2 cellular contexts compared by ENCODE assay signal in the genomic region with DNA sequence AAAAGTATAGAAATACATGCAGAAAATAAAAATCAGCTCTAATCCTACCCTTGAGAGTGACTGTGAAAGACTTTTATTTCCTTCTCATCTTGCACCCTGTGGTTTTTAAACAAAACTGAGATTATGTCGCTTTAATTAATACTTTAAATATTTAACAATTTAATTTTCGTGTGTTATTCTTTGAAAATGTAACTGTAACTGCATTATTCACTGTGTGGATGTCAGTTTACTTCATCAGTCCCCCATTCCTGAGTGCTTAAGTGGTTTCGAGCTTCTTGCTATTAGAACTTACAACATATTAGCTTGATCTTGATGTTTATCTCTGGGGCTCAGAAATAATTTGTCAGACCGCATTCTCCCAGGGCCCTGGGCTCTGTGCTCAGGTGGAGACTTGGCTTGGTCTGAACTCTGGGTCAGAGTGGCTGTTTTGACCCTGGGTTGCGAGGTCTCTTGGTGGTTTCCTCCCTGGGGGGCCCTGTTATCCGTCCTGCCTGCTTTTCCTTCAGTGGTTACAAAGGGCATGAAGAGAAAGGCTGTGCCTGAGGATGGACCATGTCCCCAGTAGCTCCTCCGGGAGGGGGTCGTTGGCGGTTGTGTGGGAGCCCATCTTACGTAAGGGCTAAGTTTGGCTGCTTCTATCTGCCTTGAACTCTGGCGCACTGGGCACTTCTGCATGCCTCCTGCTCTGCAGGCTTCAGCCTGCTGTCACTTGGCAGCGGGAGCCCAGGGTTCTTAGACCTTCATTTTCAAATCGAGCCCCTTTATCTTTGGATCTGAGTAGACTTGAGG.
TF ChIP-seq lines count a peak whose summit lies in the region.

No MANE protein-coding gene starts in this region.

TF ChIP-seq in SK-N-SH treated with all-trans-retinoic acid at 6 μM for 48 hours, 23 proteins besides CTCF, POLR2A, EP300 and RAD21 (continued from another document):
- peak; percentile 93 for TF ChIP-seq ISL1 (CRISPR knock-in tag; IDR thresholded peaks at IDR 0.05)

TF ChIP-seq in SK-N-SH, 30 proteins besides CTCF, POLR2A, EP300 and RAD21 (continued from another document):
- TF ChIP-seq, protein P1, sequence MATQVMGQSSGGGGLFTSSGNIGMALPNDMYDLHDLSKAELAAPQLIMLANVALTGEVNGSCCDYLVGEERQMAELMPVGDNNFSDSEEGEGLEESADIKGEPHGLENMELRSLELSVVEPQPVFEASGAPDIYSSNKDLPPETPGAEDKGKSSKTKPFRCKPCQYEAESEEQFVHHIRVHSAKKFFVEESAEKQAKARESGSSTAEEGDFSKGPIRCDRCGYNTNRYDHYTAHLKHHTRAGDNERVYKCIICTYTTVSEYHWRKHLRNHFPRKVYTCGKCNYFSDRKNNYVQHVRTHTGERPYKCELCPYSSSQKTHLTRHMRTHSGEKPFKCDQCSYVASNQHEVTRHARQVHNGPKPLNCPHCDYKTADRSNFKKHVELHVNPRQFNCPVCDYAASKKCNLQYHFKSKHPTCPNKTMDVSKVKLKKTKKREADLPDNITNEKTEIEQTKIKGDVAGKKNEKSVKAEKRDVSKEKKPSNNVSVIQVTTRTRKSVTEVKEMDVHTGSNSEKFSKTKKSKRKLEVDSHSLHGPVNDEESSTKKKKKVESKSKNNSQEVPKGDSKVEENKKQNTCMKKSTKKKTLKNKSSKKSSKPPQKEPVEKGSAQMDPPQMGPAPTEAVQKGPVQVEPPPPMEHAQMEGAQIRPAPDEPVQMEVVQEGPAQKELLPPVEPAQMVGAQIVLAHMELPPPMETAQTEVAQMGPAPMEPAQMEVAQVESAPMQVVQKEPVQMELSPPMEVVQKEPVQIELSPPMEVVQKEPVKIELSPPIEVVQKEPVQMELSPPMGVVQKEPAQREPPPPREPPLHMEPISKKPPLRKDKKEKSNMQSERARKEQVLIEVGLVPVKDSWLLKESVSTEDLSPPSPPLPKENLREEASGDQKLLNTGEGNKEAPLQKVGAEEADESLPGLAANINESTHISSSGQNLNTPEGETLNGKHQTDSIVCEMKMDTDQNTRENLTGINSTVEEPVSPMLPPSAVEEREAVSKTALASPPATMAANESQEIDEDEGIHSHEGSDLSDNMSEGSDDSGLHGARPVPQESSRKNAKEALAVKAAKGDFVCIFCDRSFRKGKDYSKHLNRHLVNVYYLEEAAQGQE (IDR thresholded peaks at IDR 0.05; ENCODE audit: low read depth, low read length), result no peak
- TF ChIP-seq FOXJ3 (CRISPR knock-in tag; IDR thresholded peaks at IDR 0.05) (no peak), FOSL2 (IDR thresholded peaks at IDR 0.05; ENCODE audit: borderline replicate concordance, low read depth) (no peak), GATA2 (CRISPR knock-in tag; IDR thresholded peaks at IDR 0.05) (no peak), JUND (IDR thresholded peaks at IDR 0.05) (no peak), SIN3A (IDR thresholded peaks at IDR 0.05; ENCODE audit: borderline replicate concordance, low read depth, low read length) (no peak), GABPA (IDR thresholded peaks at IDR 0.05; ENCODE audit: low read depth) (no peak), SMC3 (IDR thresholded peaks at IDR 0.05; ENCODE audit: low read depth, low read length) (no peak), YY1 (IDR thresholded peaks at IDR 0.05; ENCODE audit: low read depth) (no peak), ELF1 (IDR thresholded peaks at IDR 0.05) (no peak), NRF1 (IDR thresholded peaks at IDR 0.05; ENCODE audit: low read depth, low read length) (no peak), RCOR1 (IDR thresholded peaks at IDR 0.05; ENCODE audit: low read length) (no peak), POLR2AphosphoS5 (IDR thresholded peaks at IDR 0.05; ENCODE audit: low read depth, low read length) (no peak), TAF1 (IDR thresholded peaks at IDR 0.05; ENCODE audit: borderline replicate concordance, low read depth, low read length) (no peak)
- TF ChIP-seq, protein P2, sequence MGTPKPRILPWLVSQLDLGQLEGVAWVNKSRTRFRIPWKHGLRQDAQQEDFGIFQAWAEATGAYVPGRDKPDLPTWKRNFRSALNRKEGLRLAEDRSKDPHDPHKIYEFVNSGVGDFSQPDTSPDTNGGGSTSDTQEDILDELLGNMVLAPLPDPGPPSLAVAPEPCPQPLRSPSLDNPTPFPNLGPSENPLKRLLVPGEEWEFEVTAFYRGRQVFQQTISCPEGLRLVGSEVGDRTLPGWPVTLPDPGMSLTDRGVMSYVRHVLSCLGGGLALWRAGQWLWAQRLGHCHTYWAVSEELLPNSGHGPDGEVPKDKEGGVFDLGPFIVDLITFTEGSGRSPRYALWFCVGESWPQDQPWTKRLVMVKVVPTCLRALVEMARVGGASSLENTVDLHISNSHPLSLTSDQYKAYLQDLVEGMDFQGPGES (IDR thresholded peaks at IDR 0.05; ENCODE audit: low read depth, low read length), result no peak
- TF ChIP-seq, protein P3, sequence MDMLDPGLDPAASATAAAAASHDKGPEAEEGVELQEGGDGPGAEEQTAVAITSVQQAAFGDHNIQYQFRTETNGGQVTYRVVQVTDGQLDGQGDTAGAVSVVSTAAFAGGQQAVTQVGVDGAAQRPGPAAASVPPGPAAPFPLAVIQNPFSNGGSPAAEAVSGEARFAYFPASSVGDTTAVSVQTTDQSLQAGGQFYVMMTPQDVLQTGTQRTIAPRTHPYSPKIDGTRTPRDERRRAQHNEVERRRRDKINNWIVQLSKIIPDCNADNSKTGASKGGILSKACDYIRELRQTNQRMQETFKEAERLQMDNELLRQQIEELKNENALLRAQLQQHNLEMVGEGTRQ (IDR thresholded peaks at IDR 0.05; ENCODE audit: borderline replicate concordance, low read depth, low read length), result no peak
- TF ChIP-seq, protein P4, sequence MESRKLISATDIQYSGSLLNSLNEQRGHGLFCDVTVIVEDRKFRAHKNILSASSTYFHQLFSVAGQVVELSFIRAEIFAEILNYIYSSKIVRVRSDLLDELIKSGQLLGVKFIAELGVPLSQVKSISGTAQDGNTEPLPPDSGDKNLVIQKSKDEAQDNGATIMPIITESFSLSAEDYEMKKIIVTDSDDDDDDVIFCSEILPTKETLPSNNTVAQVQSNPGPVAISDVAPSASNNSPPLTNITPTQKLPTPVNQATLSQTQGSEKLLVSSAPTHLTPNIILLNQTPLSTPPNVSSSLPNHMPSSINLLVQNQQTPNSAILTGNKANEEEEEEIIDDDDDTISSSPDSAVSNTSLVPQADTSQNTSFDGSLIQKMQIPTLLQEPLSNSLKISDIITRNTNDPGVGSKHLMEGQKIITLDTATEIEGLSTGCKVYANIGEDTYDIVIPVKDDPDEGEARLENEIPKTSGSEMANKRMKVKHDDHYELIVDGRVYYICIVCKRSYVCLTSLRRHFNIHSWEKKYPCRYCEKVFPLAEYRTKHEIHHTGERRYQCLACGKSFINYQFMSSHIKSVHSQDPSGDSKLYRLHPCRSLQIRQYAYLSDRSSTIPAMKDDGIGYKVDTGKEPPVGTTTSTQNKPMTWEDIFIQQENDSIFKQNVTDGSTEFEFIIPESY (IDR thresholded peaks at IDR 0.05; ENCODE audit: borderline replicate concordance, low read depth), result no peak
- TF ChIP-seq, protein P5, sequence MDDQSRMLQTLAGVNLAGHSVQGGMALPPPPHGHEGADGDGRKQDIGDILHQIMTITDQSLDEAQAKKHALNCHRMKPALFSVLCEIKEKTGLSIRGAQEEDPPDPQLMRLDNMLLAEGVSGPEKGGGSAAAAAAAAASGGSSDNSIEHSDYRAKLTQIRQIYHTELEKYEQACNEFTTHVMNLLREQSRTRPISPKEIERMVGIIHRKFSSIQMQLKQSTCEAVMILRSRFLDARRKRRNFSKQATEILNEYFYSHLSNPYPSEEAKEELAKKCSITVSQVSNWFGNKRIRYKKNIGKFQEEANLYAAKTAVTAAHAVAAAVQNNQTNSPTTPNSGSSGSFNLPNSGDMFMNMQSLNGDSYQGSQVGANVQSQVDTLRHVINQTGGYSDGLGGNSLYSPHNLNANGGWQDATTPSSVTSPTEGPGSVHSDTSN (IDR thresholded peaks at IDR 0.05), result no peak
